8 cellular contexts compared by ENCODE assay signal in the genomic region with DNA sequence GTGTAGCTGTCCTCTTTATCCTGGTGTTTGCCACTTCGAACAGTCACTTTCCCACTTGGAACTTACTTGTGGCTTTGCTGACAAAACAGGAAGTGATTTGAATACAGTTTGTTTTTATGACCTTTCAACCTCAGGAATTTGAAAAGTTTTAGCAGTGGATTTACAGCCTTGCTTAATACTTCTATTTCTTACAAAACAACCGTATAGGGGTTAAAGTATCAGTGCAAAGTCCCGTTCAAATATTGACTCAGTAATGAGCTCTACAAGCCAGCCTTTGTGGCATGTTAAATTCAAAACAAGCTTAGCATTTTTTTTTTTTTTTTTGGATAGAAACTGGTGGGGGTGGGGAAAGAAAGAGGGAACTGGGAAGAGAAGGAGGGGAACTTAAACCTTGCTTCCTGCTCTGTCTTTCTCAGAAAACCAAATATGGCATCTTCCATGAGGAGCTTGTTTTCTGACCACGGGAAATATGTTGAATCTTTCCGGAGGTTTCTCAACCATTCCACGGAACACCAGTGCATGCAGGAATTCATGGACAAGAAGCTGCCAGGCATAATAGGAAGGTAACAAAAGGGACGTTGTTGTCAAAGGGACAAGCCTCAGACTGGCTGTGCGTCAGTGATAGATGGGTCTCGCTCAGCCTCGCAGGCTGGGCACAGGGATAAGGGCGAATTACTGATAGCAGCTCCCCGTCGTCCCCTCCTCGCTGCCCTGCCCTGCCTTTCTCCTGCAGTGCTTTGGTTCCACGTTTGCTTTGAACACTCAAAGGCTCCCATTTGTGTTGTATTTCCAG.
DNase-seq lines count a peak whose midpoint lies in the region; ATAC-seq and TF ChIP-seq lines count a peak whose summit lies in the region.

A gene (plus strand): TSS at position 408 of the 793 bp plus-strand sequence. CDS start 19 bp downstream, at position 427.

- H3K4me3 ChIP-seq in AG04449 (ENCODE audit: low read depth, low read length): peak within 1 kb of the TSS; percentile 51
- H3K4me3 ChIP-seq in retinal pigment epithelial cell (ENCODE audit: low read length): peak within 1 kb of the TSS; percentile 48

- TF ChIP-seq CTCF in AG04449 (IDR thresholded peaks at IDR 0.05; ENCODE audit: insufficient read depth, low read length, missing control alignments): no peak
- TF ChIP-seq CTCF in retinal pigment epithelial cell (conservative IDR thresholded peaks at IDR 0.05; ENCODE audit: low read depth, low read length): no peak

- CTCF ChIA-PET in AG04449 (lab: Yijun Ruan, JAX): interaction anchor here (1.0 to 2.2 kb wide), 3 partner anchors 11 to 68 kb away, joined by 3 to 7 read pairs (median 3); no protein-coding TSS in a partner anchor

- DNase-seq in AG04449 (ENCODE audit: low read depth, low spot score) (no peak), HuH-7.5 (ENCODE audit: low spot score) (peak; percentile 25), astrocyte of the hippocampus (ENCODE audit: low read depth, low spot score) (peak; percentile 70), hippocampal formation (lab: John Stamatoyannopoulos, UW) (peak; percentile 39 to 51), retinal pigment epithelial cell (ENCODE audit: low read depth) (peak; percentile 54), RKO (ENCODE audit: low spot score) (no peak), NCI-H128 (lab: John Stamatoyannopoulos, UW; ENCODE audit: unreplicated experiment) (no peak)

- POLR2A ChIA-PET in AG04449 (lab: Yijun Ruan, JAX): interaction anchor here (1.0 to 1.3 kb wide), 2 partner anchors 13 to 72 kb away, joined by 4 to 5 read pairs; no protein-coding TSS in a partner anchor

- ATAC-seq in HG03280 (IDR thresholded peaks at IDR 0.05; ENCODE audit: unreplicated experiment): no peak

Comparison
In these comparisons a context has a peak if more than half of its experiments do, and no peak if none do; other contexts are left out.
1. DNase-seq: peak in HuH-7.5 (single experiment), astrocyte of the hippocampus (single experiment), hippocampal formation (2 of 2) and retinal pigment epithelial cell (single experiment); none in AG04449 (single experiment), RKO (single experiment) and NCI-H128 (single experiment).